ENCODE assay signal across 21 cellular contexts in the genomic region with DNA sequence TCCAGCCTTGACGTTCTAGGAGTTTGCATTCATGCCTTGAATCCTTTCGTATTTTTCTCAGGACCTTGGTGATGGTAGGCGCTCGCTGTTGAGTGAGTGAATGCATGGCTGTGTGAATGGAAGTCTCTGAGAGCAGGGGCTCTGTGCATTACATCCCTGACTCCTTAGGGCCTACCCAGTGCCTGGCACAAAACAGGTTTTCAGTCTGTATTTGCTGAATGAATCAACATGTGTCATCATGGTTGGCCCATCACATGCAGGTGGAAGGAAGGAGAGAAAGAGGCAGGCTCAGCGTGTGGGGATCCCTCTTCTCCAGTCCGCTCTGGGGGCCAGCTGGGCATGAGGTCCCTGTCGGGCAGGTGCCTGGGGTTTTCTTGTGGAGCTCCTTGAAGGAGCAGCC. TPM values are rescaled to one million over a fixed set of nuclear protein-coding genes. Genes with fewer than 3 reads are reported as not detected.
"Had no signal": no experiment of that assay in that cellular context is flagged by ENCODE, and none has a peak within 500 bp of the region (broad histone marks: within the 10 kb centered on the region; RNA-seq: fewer than 3 reads in every experiment).

No MANE protein-coding gene starts in this region.

- DNase-seq: effector memory CD8-positive, alpha-beta T cell; erythroblast; foreskin melanocyte; head of caudate nucleus; mammary epithelial cell; naive thymus-derived CD4-positive, alpha-beta T cell; nucleus accumbens; pancreas; right cardiac atrium; small intestine; stimulated activated CD4-positive, alpha-beta T cell treated with anti-CD3 and anti-CD28 coated beads, Interleukin-12 subunit alpha, Interleukin-12 subunit beta, amount 100 ng/mL, for 4 hours; stimulated activated naive CD4-positive, alpha-beta T cell; stomach; substantia nigra; transverse colon had no signal

- H3K4me3 ChIP-seq: hepatocyte, pancreas, stomach, thoracic aorta, transverse colon had no signal

- H3K9me3 ChIP-seq: pancreas, stomach, thoracic aorta, transverse colon had no signal

- H3K27me3 Mint-ChIP-seq: effector memory CD8-positive, alpha-beta T cell; naive thymus-derived CD4-positive, alpha-beta T cell; progenitor cell of endocrine pancreas had no signal

- H3K27ac Mint-ChIP-seq: naive thymus-derived CD4-positive, alpha-beta T cell; progenitor cell of endocrine pancreas had no signal

- H3K9me3 Mint-ChIP-seq: effector memory CD8-positive, alpha-beta T cell; naive thymus-derived CD4-positive, alpha-beta T cell; neural crest cell had no signal

- H3K4me1 Mint-ChIP-seq: neural crest cell had no signal

- ATAC-seq: effector memory CD8-positive, alpha-beta T cell; naive thymus-derived CD4-positive, alpha-beta T cell; pancreas; right cardiac atrium had no signal

- H3K27me3 ChIP-seq: hepatocyte, pancreas, stomach, transverse colon had no signal

- H3K4me1 ChIP-seq: pancreas had no signal

- H3K36me3 ChIP-seq: pancreas, stomach, thoracic aorta, transverse colon had no signal

- H2AFZ ChIP-seq: hepatocyte had no signal

- H3K27ac ChIP-seq: hepatocyte, pancreas, stomach, thoracic aorta, transverse colon had no signal

- H3K4me3 Mint-ChIP-seq: effector memory CD8-positive, alpha-beta T cell; naive thymus-derived CD4-positive, alpha-beta T cell; neural crest cell had no signal

- H3K4me2 ChIP-seq: hepatocyte had no signal

- H3K79me2 ChIP-seq: hepatocyte had no signal

RNA-seq across cellular contexts. Expression of a gene that starts 55.5 kb away (rescaled TPM):
- total RNA-seq: hepatocyte, kidney epithelial cell, mononuclear cell had no signal
- polyA plus RNA-seq: naive thymus-derived CD4-positive, alpha-beta T cell had no signal
